In genomic region chr19:57813919-57814504, GRCh38 we compare ENCODE assay signal across 1 cellular context.
TF ChIP-seq lines count a peak whose summit lies in the region.

No MANE protein-coding gene starts in this region.

TF ChIP-seq in A549, 52 proteins besides CTCF, POLR2A, EP300 and RAD21 (continued from another document):
- TF ChIP-seq ZFP36 (IDR thresholded peaks at IDR 0.05; ENCODE audit: borderline replicate concordance, partially characterized antibody) = no peak
- TF ChIP-seq RCOR1 (IDR thresholded peaks at IDR 0.05; ENCODE audit: low read depth, low read length) = no peak
- no peak for TF ChIP-seq ZC3H11A (IDR thresholded peaks at IDR 0.05)
TF ChIP-seq in A549: peak in this region for 0.
